Comparison of ENCODE assay signal across 8 cellular contexts in the genomic region with DNA sequence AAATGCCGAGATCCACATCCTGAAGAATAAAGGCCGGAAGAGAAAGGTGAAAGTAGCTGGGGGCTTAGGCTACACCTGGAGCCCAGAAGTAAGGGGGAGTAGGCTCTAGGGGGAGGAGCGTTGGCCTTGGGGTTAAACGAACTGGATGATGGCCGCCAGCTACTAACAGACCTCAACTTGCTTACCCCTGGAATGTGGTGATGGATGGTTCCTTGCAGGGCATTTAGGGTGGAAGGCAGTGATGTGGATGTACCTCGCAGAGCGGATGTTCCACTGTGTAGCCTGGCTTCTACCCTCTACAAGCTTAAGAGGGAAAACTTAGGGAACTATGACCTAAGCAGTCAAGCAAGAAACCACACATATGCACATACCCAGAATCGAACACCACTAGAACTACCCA.
DNase-seq lines count a peak whose midpoint lies in the region; ATAC-seq lines count a peak whose summit lies in the region.

No MANE protein-coding gene starts in this region.

- ATAC-seq in stimulated activated naive CD8-positive, alpha-beta T cell treated with anti-CD3 and anti-CD28 coated beads, Interleukin-15, Interleukin-2, amounts not matched to agents 100 U/mL and 50 U/mL, for 24 hours: no peak
- ATAC-seq in GM18498 (IDR thresholded peaks at IDR 0.05; ENCODE audit: unreplicated experiment): no peak

- peak overlapping the region; percentile 93 for H3K27ac ChIP-seq in muscle layer of duodenum (ENCODE audit: low read length)

- peak overlapping the region; percentile 98 for H3K9ac ChIP-seq in adipocyte (ENCODE audit: low read length)

- H3K9me3 ChIP-seq in adipocyte (ENCODE audit: control insufficient read depth, low read length): no peaks in the 10 kb centered on the region
- no peaks in the 10 kb centered on the region for H3K9me3 ChIP-seq in muscle layer of duodenum (ENCODE audit: control insufficient read depth in 1 of 2, low read length in 2 of 2)

- H3K4me1 Mint-ChIP-seq in stimulated activated naive CD8-positive, alpha-beta T cell treated with anti-CD3 and anti-CD28 coated beads, Interleukin-15, Interleukin-2, amounts not matched to agents 100 ng/mL and 50 ng/mL, for 24 hours (ENCODE audit: low read depth): peaks cover 34% of the 10 kb centered on the region

- H3K4me1 ChIP-seq in adipocyte (ENCODE audit: control insufficient read depth, insufficient read depth, low read length): peaks cover 18% of the 10 kb centered on the region
- peaks cover 19 to 26% of the 10 kb centered on the region in 2 donors for H3K4me1 ChIP-seq in muscle layer of duodenum (ENCODE audit: control insufficient read depth in 1 of 2, insufficient read depth in 2 of 2, low read length in 2 of 2)

- DNase-seq in stimulated activated naive CD8-positive, alpha-beta T cell treated with anti-CD3 and anti-CD28 coated beads, Interleukin-15, Interleukin-2, amounts not matched to agents 100 U/mL and 50 U/mL, for 24 hours: no peak
- no peak for DNase-seq in adipocyte (ENCODE audit: low read depth)
- DNase-seq in NCI-H526 treated with DMSO at 0.1 percent for 48 hours (lab: John Stamatoyannopoulos, UW): no peak
- no peak for DNase-seq in NOMO-1 treated with DMSO at 0.1 percent for 48 hours (lab: John Stamatoyannopoulos, UW; ENCODE audit: unreplicated experiment)
- DNase-seq in HuH-7.5 (ENCODE audit: low spot score): no peak

- peak overlapping the region; percentile 89 for H3K27ac Mint-ChIP-seq in stimulated activated naive CD8-positive, alpha-beta T cell treated with anti-CD3 and anti-CD28 coated beads, Interleukin-15, Interleukin-2, amounts not matched to agents 100 ng/mL and 50 ng/mL, for 24 hours

- H3K36me3 Mint-ChIP-seq in stimulated activated naive CD8-positive, alpha-beta T cell treated with anti-CD3 and anti-CD28 coated beads, Interleukin-15, Interleukin-2, amounts not matched to agents 100 ng/mL and 50 ng/mL, for 24 hours (ENCODE audit: low read depth): peaks cover 71% of the 10 kb centered on the region

- peaks cover 16% of the 10 kb centered on the region for H3K36me3 ChIP-seq in adipocyte (ENCODE audit: control insufficient read depth, insufficient read depth, low read length, severe bottlenecking)
- peaks cover 15 to 22% of the 10 kb centered on the region in 2 donors for H3K36me3 ChIP-seq in muscle layer of duodenum (ENCODE audit: control insufficient read depth in 1 of 2, insufficient read depth in 2 of 2, low read length in 2 of 2)

- H3K27me3 Mint-ChIP-seq in stimulated activated naive CD8-positive, alpha-beta T cell treated with anti-CD3 and anti-CD28 coated beads, Interleukin-15, Interleukin-2, amounts not matched to agents 100 ng/mL and 50 ng/mL, for 24 hours: no peaks in the 10 kb centered on the region

- H3K4me3 Mint-ChIP-seq in stimulated activated naive CD8-positive, alpha-beta T cell treated with anti-CD3 and anti-CD28 coated beads, Interleukin-15, Interleukin-2, amounts not matched to agents 100 ng/mL and 50 ng/mL, for 24 hours: peak overlapping the region; percentile 96

- no peaks in the 10 kb centered on the region for H3K27me3 ChIP-seq in adipocyte (replicated peaks; ENCODE audit: control insufficient read depth, insufficient read depth, low read length)
- H3K27me3 ChIP-seq in muscle layer of duodenum (ENCODE audit: low read depth, low read length): no peaks in the 10 kb centered on the region

- no peaks in the 10 kb centered on the region for H3K9me3 Mint-ChIP-seq in stimulated activated naive CD8-positive, alpha-beta T cell treated with anti-CD3 and anti-CD28 coated beads, Interleukin-15, Interleukin-2, amounts not matched to agents 100 ng/mL and 50 ng/mL, for 24 hours

- H3K4me3 ChIP-seq in adipocyte (ENCODE audit: low read length): peak overlapping the region; percentile 91
- peak overlapping the region; percentile 79 to 90 for H3K4me3 ChIP-seq in muscle layer of duodenum (ENCODE audit: low read depth in 1 of 2, low read length in 2 of 2)
